In genomic region chrX:69173906-69174305, GRCh38 we compare ENCODE assay signal across 11 cellular contexts.
"Had no signal": no experiment of that assay in that cellular context is flagged by ENCODE, and none has a peak within 500 bp of the region (broad histone marks: within the 10 kb centered on the region; RNA-seq: fewer than 3 reads in every experiment).

No MANE protein-coding gene starts in this region.

- H3K4me3 ChIP-seq: heart right ventricle, tibial nerve had no signal

- H3K4me1 Mint-ChIP-seq: activated CD4-positive, alpha-beta T cell treated with anti-CD3 and anti-CD28 coated beads, Interleukin-2, amount 10 ng/mL, durations not matched to agents 7 days and 5 days; activated naive CD8-positive, alpha-beta T cell treated with anti-CD3 and anti-CD28 coated beads for 36 hours; stimulated activated effector memory CD8-positive, alpha-beta T cell treated with anti-CD3 and anti-CD28 coated beads, Interleukin-12 subunit alpha, Interleukin-12 subunit beta, amount 100 ng/mL, for 72 hours had no signal

- ATAC-seq: heart right ventricle; stimulated activated effector memory CD8-positive, alpha-beta T cell treated with anti-CD3 and anti-CD28 coated beads, Interleukin-12 subunit alpha, Interleukin-12 subunit beta, amount 100 ng/mL, for 72 hours had no signal

- H3K27me3 ChIP-seq: neutrophil, tibial nerve had no signal

- H3K9me3 ChIP-seq: neutrophil, tibial nerve had no signal

- H3K27ac ChIP-seq: epithelial cell of prostate, heart right ventricle, neutrophil, tibial nerve had no signal

- H3K27ac Mint-ChIP-seq: activated CD4-positive, alpha-beta T cell treated with anti-CD3 and anti-CD28 coated beads, Interleukin-2, amount 10 ng/mL, durations not matched to agents 7 days and 5 days; activated naive CD8-positive, alpha-beta T cell treated with anti-CD3 and anti-CD28 coated beads for 36 hours; dendritic cell treated with granulocyte-macrophage colony-stimulating factor and Interleukin-4, amounts not matched to agents 40 ng/mL and 50 ng/mL, for 4 days; stimulated activated effector memory CD8-positive, alpha-beta T cell treated with anti-CD3 and anti-CD28 coated beads, Interleukin-12 subunit alpha, Interleukin-12 subunit beta, amount 100 ng/mL, for 72 hours had no signal

- H3K9me3 Mint-ChIP-seq: activated CD4-positive, alpha-beta T cell treated with anti-CD3 and anti-CD28 coated beads, Interleukin-2, amount 10 ng/mL, durations not matched to agents 7 days and 5 days; stimulated activated effector memory CD8-positive, alpha-beta T cell treated with anti-CD3 and anti-CD28 coated beads, Interleukin-12 subunit alpha, Interleukin-12 subunit beta, amount 100 ng/mL, for 72 hours had no signal

- H3K36me3 Mint-ChIP-seq: activated naive CD8-positive, alpha-beta T cell treated with anti-CD3 and anti-CD28 coated beads for 36 hours; stimulated activated effector memory CD8-positive, alpha-beta T cell treated with anti-CD3 and anti-CD28 coated beads, Interleukin-12 subunit alpha, Interleukin-12 subunit beta, amount 100 ng/mL, for 72 hours had no signal

- DNase-seq: activated CD4-positive, alpha-beta T cell treated with anti-CD3 and anti-CD28 coated beads, Interleukin-2, amount 10 ng/mL, durations not matched to agents 7 days and 5 days; activated gamma-delta T cell treated with Interleukin-2 at 50 U/mL for 16 hours; activated naive CD8-positive, alpha-beta T cell treated with anti-CD3 and anti-CD28 coated beads for 36 hours; effector memory CD4-positive, alpha-beta T cell; heart right ventricle; kidney glomerular epithelial cell had no signal

- H3K4me1 ChIP-seq: heart right ventricle, tibial nerve had no signal

- H3K4me3 Mint-ChIP-seq: activated CD4-positive, alpha-beta T cell treated with anti-CD3 and anti-CD28 coated beads, Interleukin-2, amount 10 ng/mL, durations not matched to agents 7 days and 5 days; activated naive CD8-positive, alpha-beta T cell treated with anti-CD3 and anti-CD28 coated beads for 36 hours; dendritic cell treated with granulocyte-macrophage colony-stimulating factor and Interleukin-4, amounts not matched to agents 40 ng/mL and 50 ng/mL, for 4 days; stimulated activated effector memory CD8-positive, alpha-beta T cell treated with anti-CD3 and anti-CD28 coated beads, Interleukin-12 subunit alpha, Interleukin-12 subunit beta, amount 100 ng/mL, for 72 hours had no signal

- H3K36me3 ChIP-seq: heart right ventricle, neutrophil, tibial nerve had no signal

- H3K27me3 Mint-ChIP-seq: activated naive CD8-positive, alpha-beta T cell treated with anti-CD3 and anti-CD28 coated beads for 36 hours had no signal
